Comparison of ENCODE assay signal across 1 cellular context in the genomic region with DNA sequence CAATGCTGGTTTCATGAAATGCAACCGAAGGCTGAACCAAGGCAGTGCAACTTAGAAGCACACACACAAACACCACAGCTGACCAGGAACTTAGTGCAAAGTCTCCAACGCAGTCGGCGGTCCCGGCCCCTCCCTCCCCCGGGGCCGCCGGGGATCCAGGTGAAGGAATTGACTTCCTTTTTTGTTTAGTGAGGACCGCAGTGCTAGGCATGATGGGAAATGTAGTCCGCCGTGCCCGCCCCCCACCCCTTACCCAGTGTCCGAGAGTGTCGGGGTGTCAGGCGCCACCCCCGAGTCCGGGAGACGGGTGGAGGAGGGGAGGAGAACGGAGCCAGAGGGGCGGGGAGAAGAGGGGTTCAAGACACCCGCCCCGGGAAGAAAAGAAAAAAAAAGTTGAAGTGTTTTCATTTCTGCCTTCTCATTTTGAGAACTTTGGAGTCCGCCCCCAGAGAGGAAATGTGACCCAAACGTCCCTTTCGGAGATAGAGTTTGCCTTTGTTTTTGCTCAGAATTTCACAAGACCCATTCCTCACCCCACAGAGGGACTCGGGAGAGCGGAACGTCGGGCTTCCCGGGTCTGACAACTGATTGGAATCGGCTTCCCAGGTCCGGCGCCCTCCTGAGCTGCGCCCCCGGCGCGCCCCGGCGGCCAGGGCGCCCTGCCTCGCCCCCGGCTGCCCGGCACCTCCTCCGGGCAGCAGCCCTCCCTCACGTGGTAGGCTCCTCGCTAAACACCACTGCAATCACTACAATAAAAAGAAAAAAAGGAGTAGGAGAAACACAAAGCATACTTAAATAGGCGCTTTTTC.
TF ChIP-seq lines count a peak whose summit lies in the region.

No MANE protein-coding gene starts in this region.

TF ChIP-seq in endothelial cell of umbilical vein, 7 proteins besides CTCF, POLR2A, EP300 and RAD21:
- peak; percentile 65 for TF ChIP-seq POLR2AphosphoS5 (IDR thresholded peaks at IDR 0.05; ENCODE audit: insufficient read depth, low read depth, low read length)
- no peak for TF ChIP-seq MYC (IDR thresholded peaks at IDR 0.05; ENCODE audit: low read depth, low read length)
